Comparison of ENCODE assay signal across 1 cellular context in the genomic region with DNA sequence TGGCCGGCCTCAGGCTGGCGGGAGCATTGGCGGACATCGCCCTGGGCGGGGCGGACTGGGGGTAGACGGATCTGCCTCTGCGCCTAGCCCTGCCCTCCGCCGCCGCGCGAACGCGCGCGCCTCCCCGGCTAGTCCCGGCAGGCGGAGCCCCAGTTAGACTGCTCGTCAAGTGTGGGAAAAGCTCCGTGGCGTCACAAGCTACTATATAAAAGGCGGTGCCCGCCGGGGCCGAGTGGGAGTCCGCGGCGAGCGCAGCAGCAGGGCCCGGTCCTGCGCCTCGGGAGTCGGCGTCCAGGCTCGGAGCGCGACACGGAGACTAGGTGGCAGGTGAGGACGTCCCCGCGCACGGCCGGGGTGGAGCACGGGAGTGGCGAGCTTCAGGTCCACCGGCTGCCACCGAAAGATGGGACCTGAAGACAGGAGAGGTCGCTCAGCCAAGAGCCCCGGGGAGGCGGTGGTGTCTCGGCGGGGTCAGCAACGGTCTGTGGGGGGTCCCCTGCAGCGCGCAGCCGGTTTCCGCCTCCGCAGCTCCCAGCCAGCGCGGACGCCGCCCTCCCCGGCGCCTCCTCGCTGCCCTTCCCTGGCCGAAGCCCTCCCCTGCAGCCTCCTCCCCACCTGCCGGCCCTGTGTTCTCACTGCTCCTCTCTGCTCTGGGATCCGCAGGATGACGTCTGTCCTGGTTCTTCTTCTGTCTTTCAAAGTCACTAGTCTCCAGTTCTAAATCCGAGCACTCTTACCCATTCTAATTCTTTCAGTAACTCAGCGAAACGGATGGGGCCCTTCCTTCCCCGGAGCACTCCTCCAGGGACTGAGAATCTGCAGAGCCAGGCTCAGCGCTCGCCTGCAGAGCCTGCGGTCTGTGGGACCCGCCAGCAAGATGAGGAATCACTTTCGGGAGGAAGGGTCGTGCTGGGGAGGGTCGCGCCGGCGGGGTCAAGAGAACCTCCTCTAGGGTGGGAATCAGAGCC.
TF ChIP-seq lines count a peak whose summit lies in the region.

No MANE protein-coding gene starts in this region.

TF ChIP-seq in K562, 482 proteins besides CTCF, POLR2A, EP300 and RAD21 (continued from another document):
- TF ChIP-seq, protein P1, sequence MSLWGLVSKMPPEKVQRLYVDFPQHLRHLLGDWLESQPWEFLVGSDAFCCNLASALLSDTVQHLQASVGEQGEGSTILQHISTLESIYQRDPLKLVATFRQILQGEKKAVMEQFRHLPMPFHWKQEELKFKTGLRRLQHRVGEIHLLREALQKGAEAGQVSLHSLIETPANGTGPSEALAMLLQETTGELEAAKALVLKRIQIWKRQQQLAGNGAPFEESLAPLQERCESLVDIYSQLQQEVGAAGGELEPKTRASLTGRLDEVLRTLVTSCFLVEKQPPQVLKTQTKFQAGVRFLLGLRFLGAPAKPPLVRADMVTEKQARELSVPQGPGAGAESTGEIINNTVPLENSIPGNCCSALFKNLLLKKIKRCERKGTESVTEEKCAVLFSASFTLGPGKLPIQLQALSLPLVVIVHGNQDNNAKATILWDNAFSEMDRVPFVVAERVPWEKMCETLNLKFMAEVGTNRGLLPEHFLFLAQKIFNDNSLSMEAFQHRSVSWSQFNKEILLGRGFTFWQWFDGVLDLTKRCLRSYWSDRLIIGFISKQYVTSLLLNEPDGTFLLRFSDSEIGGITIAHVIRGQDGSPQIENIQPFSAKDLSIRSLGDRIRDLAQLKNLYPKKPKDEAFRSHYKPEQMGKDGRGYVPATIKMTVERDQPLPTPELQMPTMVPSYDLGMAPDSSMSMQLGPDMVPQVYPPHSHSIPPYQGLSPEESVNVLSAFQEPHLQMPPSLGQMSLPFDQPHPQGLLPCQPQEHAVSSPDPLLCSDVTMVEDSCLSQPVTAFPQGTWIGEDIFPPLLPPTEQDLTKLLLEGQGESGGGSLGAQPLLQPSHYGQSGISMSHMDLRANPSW (CRISPR knock-in tag; IDR thresholded peaks at IDR 0.05): peak; percentile 64; the same call in 1 of the 2 replicates
- no peak for TF ChIP-seq SIRT6 (IDR thresholded peaks at IDR 0.05; ENCODE audit: low read depth, low read length)
- 0 out of 2 replicates have a peak, but pooled peaks have one; percentile 54 for TF ChIP-seq ZNF57 (CRISPR knock-in tag; IDR thresholded peaks at IDR 0.05)
- TF ChIP-seq BCL6 (CRISPR knock-in tag; IDR thresholded peaks at IDR 0.05): no peak
- no peak for TF ChIP-seq DNMT1 (IDR thresholded peaks at IDR 0.05)
- peak; percentile 98 for TF ChIP-seq MTA3 (IDR thresholded peaks at IDR 0.05; ENCODE audit: borderline replicate concordance)
- TF ChIP-seq ZNF12 (CRISPR knock-in tag; IDR thresholded peaks at IDR 0.05): peak; percentile 86
- TF ChIP-seq, protein P2, sequence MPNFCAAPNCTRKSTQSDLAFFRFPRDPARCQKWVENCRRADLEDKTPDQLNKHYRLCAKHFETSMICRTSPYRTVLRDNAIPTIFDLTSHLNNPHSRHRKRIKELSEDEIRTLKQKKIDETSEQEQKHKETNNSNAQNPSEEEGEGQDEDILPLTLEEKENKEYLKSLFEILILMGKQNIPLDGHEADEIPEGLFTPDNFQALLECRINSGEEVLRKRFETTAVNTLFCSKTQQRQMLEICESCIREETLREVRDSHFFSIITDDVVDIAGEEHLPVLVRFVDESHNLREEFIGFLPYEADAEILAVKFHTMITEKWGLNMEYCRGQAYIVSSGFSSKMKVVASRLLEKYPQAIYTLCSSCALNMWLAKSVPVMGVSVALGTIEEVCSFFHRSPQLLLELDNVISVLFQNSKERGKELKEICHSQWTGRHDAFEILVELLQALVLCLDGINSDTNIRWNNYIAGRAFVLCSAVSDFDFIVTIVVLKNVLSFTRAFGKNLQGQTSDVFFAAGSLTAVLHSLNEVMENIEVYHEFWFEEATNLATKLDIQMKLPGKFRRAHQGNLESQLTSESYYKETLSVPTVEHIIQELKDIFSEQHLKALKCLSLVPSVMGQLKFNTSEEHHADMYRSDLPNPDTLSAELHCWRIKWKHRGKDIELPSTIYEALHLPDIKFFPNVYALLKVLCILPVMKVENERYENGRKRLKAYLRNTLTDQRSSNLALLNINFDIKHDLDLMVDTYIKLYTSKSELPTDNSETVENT (CRISPR knock-in tag; IDR thresholded peaks at IDR 0.05): peak; percentile 85; the same call in 1 of the 2 replicates
- TF ChIP-seq, protein P3, sequence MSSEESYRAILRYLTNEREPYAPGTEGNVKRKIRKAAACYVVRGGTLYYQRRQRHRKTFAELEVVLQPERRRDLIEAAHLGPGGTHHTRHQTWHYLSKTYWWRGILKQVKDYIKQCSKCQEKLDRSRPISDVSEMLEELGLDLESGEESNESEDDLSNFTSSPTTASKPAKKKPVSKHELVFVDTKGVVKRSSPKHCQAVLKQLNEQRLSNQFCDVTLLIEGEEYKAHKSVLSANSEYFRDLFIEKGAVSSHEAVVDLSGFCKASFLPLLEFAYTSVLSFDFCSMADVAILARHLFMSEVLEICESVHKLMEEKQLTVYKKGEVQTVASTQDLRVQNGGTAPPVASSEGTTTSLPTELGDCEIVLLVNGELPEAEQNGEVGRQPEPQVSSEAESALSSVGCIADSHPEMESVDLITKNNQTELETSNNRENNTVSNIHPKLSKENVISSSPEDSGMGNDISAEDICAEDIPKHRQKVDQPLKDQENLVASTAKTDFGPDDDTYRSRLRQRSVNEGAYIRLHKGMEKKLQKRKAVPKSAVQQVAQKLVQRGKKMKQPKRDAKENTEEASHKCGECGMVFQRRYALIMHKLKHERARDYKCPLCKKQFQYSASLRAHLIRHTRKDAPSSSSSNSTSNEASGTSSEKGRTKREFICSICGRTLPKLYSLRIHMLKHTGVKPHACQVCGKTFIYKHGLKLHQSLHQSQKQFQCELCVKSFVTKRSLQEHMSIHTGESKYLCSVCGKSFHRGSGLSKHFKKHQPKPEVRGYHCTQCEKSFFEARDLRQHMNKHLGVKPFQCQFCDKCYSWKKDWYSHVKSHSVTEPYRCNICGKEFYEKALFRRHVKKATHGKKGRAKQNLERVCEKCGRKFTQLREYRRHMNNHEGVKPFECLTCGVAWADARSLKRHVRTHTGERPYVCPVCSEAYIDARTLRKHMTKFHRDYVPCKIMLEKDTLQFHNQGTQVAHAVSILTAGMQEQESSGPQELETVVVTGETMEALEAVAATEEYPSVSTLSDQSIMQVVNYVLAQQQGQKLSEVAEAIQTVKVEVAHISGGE (CRISPR knock-in tag; IDR thresholded peaks at IDR 0.05): peak in 1 of 3 experiments; percentile 67; a peak in 1 of 6 replicates
- TF ChIP-seq, protein P4, sequence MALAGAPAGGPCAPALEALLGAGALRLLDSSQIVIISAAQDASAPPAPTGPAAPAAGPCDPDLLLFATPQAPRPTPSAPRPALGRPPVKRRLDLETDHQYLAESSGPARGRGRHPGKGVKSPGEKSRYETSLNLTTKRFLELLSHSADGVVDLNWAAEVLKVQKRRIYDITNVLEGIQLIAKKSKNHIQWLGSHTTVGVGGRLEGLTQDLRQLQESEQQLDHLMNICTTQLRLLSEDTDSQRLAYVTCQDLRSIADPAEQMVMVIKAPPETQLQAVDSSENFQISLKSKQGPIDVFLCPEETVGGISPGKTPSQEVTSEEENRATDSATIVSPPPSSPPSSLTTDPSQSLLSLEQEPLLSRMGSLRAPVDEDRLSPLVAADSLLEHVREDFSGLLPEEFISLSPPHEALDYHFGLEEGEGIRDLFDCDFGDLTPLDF (CRISPR knock-in tag; IDR thresholded peaks at IDR 0.05): peak; percentile 94
- TF ChIP-seq, protein P5, sequence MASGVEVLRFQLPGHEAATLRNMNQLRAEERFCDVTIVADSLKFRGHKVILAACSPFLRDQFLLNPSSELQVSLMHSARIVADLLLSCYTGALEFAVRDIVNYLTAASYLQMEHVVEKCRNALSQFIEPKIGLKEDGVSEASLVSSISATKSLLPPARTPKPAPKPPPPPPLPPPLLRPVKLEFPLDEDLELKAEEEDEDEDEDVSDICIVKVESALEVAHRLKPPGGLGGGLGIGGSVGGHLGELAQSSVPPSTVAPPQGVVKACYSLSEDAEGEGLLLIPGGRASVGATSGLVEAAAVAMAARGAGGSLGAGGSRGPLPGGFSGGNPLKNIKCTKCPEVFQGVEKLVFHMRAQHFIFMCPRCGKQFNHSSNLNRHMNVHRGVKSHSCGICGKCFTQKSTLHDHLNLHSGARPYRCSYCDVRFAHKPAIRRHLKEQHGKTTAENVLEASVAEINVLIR (CRISPR knock-in tag; IDR thresholded peaks at IDR 0.05): no peak
- peak; percentile 75 for TF ChIP-seq RBBP5 (IDR thresholded peaks at IDR 0.05; ENCODE audit: borderline replicate concordance, insufficient read depth, low read length, poor library complexity, severe bottlenecking)
- TF ChIP-seq, protein P6, sequence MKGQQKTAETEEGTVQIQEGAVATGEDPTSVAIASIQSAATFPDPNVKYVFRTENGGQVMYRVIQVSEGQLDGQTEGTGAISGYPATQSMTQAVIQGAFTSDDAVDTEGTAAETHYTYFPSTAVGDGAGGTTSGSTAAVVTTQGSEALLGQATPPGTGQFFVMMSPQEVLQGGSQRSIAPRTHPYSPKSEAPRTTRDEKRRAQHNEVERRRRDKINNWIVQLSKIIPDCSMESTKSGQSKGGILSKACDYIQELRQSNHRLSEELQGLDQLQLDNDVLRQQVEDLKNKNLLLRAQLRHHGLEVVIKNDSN (CRISPR knock-in tag; IDR thresholded peaks at IDR 0.05): peak; percentile 31; the same call in 1 of the 2 replicates
